ENCODE assay signal across 1 cellular context in the genomic region with DNA sequence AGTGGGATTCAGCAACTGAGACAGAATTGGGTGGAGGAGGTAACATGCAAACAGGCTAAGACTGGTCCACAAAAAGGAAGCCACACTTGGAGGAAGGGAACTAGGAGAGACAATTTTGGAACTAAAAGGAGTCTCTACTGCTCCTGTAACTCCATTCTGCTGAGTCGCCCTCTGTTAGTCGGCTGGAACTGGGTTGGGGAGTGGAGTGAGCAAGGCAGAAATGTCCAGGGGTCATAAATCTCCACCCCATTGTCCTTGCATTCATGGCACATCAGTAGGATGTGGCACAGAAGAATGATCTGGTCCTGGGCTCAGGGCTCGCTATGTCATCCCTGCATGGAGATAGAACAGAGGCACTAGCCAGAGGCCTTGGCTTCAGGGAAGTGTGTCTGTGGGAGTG.
TF ChIP-seq lines count a peak whose summit lies in the region.

No MANE protein-coding gene starts in this region.

TF ChIP-seq in SK-N-SH, 30 proteins besides CTCF, POLR2A, EP300 and RAD21 (continued from another document):
- TF ChIP-seq FOSL2 (IDR thresholded peaks at IDR 0.05; ENCODE audit: borderline replicate concordance, low read depth) (no peak), POLR2AphosphoS5 (IDR thresholded peaks at IDR 0.05; ENCODE audit: low read depth, low read length) (no peak), YY1 (IDR thresholded peaks at IDR 0.05; ENCODE audit: low read depth) (no peak), RFX5 (IDR thresholded peaks at IDR 0.05; ENCODE audit: low read length) (no peak), RXRA (IDR thresholded peaks at IDR 0.05; ENCODE audit: borderline replicate concordance, low read depth) (no peak), ELF1 (IDR thresholded peaks at IDR 0.05) (no peak), TAF1 (IDR thresholded peaks at IDR 0.05; ENCODE audit: borderline replicate concordance, low read depth, low read length) (no peak)
- TF ChIP-seq, protein P1, sequence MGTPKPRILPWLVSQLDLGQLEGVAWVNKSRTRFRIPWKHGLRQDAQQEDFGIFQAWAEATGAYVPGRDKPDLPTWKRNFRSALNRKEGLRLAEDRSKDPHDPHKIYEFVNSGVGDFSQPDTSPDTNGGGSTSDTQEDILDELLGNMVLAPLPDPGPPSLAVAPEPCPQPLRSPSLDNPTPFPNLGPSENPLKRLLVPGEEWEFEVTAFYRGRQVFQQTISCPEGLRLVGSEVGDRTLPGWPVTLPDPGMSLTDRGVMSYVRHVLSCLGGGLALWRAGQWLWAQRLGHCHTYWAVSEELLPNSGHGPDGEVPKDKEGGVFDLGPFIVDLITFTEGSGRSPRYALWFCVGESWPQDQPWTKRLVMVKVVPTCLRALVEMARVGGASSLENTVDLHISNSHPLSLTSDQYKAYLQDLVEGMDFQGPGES (IDR thresholded peaks at IDR 0.05; ENCODE audit: low read depth, low read length) = no peak
- TF ChIP-seq, protein P2, sequence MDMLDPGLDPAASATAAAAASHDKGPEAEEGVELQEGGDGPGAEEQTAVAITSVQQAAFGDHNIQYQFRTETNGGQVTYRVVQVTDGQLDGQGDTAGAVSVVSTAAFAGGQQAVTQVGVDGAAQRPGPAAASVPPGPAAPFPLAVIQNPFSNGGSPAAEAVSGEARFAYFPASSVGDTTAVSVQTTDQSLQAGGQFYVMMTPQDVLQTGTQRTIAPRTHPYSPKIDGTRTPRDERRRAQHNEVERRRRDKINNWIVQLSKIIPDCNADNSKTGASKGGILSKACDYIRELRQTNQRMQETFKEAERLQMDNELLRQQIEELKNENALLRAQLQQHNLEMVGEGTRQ (IDR thresholded peaks at IDR 0.05; ENCODE audit: borderline replicate concordance, low read depth, low read length) = no peak
TF ChIP-seq in SK-N-SH: peak in this region for 0.
